Comparison of ENCODE assay signal across 26 cellular contexts in genomic region chr5:118301696-118302095, GRCh38.
"Had no signal": no experiment of that assay in that cellular context is flagged by ENCODE, and none has a peak within 500 bp of the region (broad histone marks: within the 10 kb centered on the region; RNA-seq: fewer than 3 reads in every experiment).

No MANE protein-coding gene starts in this region.

- DNase-seq: hypothalamus; immature natural killer cell; kidney; left colon; left lung; lower lobe of right lung; mammary epithelial cell; mesenchymal stem cell; naive thymus-derived CD8-positive, alpha-beta T cell; nucleus accumbens; psoas muscle; right cardiac atrium; sigmoid colon; small intestine; spleen; stimulated activated CD4-positive, alpha-beta T cell treated with anti-CD3 and anti-CD28 coated beads, Interleukin-4, amount 100 ng/mL, for 24 hours; stimulated activated naive CD4-positive, alpha-beta T cell; tibial artery; trophoblast cell; upper lobe of right lung had no signal

- H3K4me1 ChIP-seq: left lung, lower lobe of right lung, parathyroid adenoma, psoas muscle, sigmoid colon, spleen, suprapubic skin, tibial artery, upper lobe of right lung had no signal

- H3K4me3 ChIP-seq: left lung, lower lobe of right lung, psoas muscle, sigmoid colon, spleen, suprapubic skin, thoracic aorta, tibial artery, upper lobe of right lung had no signal

- H3K27me3 ChIP-seq: left lung, sigmoid colon, spleen, suprapubic skin, tibial artery, upper lobe of right lung had no signal

- FAIRE-seq: islet of Langerhans, kidney, small intestine, urothelium cell line had no signal

- H3K27ac ChIP-seq: left lung, lower lobe of right lung, parathyroid adenoma, psoas muscle, sigmoid colon, spleen, suprapubic skin, thoracic aorta, tibial artery, upper lobe of right lung had no signal

- ATAC-seq: left colon; left lung; lower lobe of right lung; naive thymus-derived CD8-positive, alpha-beta T cell; psoas muscle; right cardiac atrium; stimulated activated effector memory CD8-positive, alpha-beta T cell treated with anti-CD3 and anti-CD28 coated beads, Interleukin-12 subunit alpha, Interleukin-12 subunit beta, amount 100 ng/mL, for 72 hours; upper lobe of right lung had no signal
